Comparison of ENCODE assay signal across 8 cellular contexts in the genomic region with DNA sequence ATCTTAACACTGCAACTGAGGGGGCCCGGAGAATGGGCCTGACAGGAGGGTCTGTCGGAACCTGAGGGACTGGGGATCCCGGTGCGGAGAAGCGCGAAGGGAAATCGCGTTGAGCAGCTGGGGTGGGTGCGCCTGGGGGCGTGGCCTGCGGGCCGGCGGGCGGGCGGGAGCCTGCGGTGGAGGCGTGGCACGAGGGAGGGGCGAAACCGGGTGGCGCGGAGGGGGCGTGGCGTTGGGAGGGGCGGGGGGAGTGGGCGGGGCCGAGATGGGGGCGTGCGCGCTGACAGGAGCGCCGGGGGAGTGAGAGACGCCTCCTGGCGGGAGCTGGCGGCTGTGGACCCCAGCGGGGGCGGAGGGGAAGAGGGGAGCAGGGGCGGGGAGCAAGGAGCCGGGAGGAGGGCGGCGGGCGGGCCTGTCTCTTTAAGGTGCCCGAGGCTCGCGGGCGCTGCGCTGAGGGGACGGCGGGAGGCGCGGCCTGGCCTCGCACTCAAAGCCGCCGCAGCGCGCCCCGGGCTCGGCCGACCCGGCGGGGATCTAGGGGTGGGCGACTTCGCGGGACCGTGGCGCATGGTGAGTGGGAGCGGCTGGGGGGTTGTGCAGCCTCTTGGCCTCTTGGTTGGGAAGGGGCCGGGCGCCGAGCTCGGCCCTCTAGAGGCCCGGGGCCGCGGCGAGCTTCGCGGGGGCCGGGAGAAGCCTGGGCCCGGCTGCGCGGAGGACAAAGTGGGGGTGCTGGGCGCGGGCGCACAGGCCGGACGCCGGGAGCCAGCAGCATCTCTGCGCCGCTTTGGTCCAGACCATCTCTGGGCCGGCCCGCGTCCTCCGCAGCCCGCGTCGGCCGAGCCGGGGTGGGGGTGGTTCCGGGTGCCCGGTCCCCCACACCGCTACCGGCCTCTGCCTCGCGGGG. TPM values are rescaled to one million over a fixed set of nuclear protein-coding genes. Genes with fewer than 3 reads are reported as not detected.
DNase-seq lines count a peak whose midpoint lies in the region; ATAC-seq, FAIRE-seq and TF ChIP-seq lines count a peak whose summit lies in the region.

A gene (plus strand): TSS at position 423 of the 904 bp plus-strand sequence. CDS start 2,457 bp downstream, outside the sequence.

- peak within 1 kb of the TSS; percentile 69 for H3K9ac ChIP-seq in OCI-LY1 (ENCODE audit: low read length)

- 0 out of 2 replicates have a peak within 1 kb of the TSS, but pooled peaks have one; percentile 32 for H2AFZ ChIP-seq in OCI-LY1 (ENCODE audit: low read length)

- FAIRE-seq in HTR-8/SVneo (lab: Jason Lieb, UNC) = peak; percentile 88

- DNase-seq in D341Med (ENCODE audit: low spot score) (peak; percentile 100), HTR-8/SVneo (ENCODE audit: insufficient read length, low spot score) (peak; percentile 90), activated T-cell treated with anti-CD3 and anti-CD28 coated beads for 1 hour (ENCODE audit: low read depth) (peak; percentile 95), epithelial cell of esophagus (ENCODE audit: low read depth) (peak; percentile 94)
- peak; percentile 87 to 88 for DNase-seq in stimulated activated CD8-positive, alpha-beta memory T cell treated with anti-CD3 and anti-CD28 coated beads, Interleukin-4, amount 100 ng/mL, for 1 hour (ENCODE audit: low read depth in 2 of 2, low spot score in 1 of 2)

- H3K4me3 ChIP-seq in OCI-LY1 (ENCODE audit: low read depth, low read length, poor library complexity, severe bottlenecking) (peak within 1 kb of the TSS; percentile 72), epithelial cell of esophagus (ENCODE audit: low read length) (peak within 1 kb of the TSS; percentile 60), mononuclear cell (ENCODE audit: low read length) (peak within 1 kb of the TSS; percentile 65)

- peaks cover 10% of the 10 kb centered on the region for H3K4me1 ChIP-seq in OCI-LY1 (ENCODE audit: insufficient read depth, low read length, severe bottlenecking)
- peaks cover 17% of the 10 kb centered on the region for H3K4me1 ChIP-seq in mononuclear cell (ENCODE audit: insufficient read depth, low read length)

- H3K4me2 ChIP-seq in OCI-LY1 (ENCODE audit: low read length) = peak within 1 kb of the TSS; percentile 66

- H4K20me1 ChIP-seq in OCI-LY1 (ENCODE audit: insufficient read depth, low read length) = no peaks in the 10 kb centered on the region

- H3K27me3 ChIP-seq in OCI-LY1 (ENCODE audit: insufficient read depth, low read length) = no peaks in the 10 kb centered on the region; the same call in 1 of the 2 replicates
- H3K27me3 ChIP-seq in mononuclear cell (ENCODE audit: insufficient read depth, low read length) = peaks cover 4% of the 10 kb centered on the region

- TF ChIP-seq CTCF in OCI-LY1 (IDR thresholded peaks at IDR 0.05; ENCODE audit: low read length) (peak; percentile 38), epithelial cell of esophagus (IDR thresholded peaks at IDR 0.05; ENCODE audit: insufficient read depth, low read depth, low read length, missing control alignments) (peak; percentile 42)

- ATAC-seq in GM21367 (IDR thresholded peaks at IDR 0.05; ENCODE audit: unreplicated experiment) = peak; percentile 63

- H3K36me3 ChIP-seq in OCI-LY1 (ENCODE audit: insufficient read depth, low read length) = no peaks in the 10 kb centered on the region; the same call in none of the 2 replicates

- H3K9me2 ChIP-seq in OCI-LY1 (ENCODE audit: low read depth, low read length) = no peaks in the 10 kb centered on the region

- H3F3A ChIP-seq in OCI-LY1 (ENCODE audit: insufficient read depth, low read length) = no peaks in the 10 kb centered on the region

- no peak within 1 kb of the TSS for H3K27ac ChIP-seq in OCI-LY1 (ENCODE audit: low read depth, low read length, poor library complexity, severe bottlenecking)

- H3K9me3 ChIP-seq in OCI-LY1 (ENCODE audit: low read length) = peaks cover 4% of the 10 kb centered on the region; the same call in 1 of the 2 replicates
- no peaks in the 10 kb centered on the region for H3K9me3 ChIP-seq in mononuclear cell (ENCODE audit: low read depth, low read length)

- no peaks in the 10 kb centered on the region for H3K79me2 ChIP-seq in OCI-LY1 (ENCODE audit: insufficient read depth, low read length)

RNA-seq across cellular contexts. Expression of the gene that starts here (rescaled TPM):
- total RNA-seq in mononuclear cell = 9.2 TPM
